11 cellular contexts compared by ENCODE assay signal in the genomic region with DNA sequence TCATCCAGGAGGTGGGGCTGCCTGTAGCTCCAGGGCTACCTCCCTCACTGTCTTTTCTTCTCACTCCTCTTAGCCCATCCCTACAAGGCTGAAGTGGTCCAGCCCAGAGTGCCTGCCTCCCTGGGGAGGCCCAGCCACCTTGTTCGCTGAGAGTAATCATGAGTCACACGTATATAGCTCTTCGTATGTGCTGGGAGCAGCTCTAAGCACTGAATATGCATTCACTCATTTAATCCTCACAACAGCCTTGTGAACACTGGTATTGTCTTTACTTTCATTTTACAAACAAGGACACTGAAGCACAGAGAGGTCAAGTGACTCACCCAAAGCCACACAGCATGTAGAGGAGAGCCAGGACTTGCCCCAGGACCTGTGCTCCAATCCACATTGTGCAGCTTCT. TPM values are rescaled to one million over a fixed set of nuclear protein-coding genes. Genes with fewer than 3 reads are reported as not detected.
DNase-seq lines count a peak whose midpoint lies in the region; ATAC-seq and TF ChIP-seq lines count a peak whose summit lies in the region.
"Had no signal": no experiment of that assay in that cellular context is flagged by ENCODE, and none has a peak within 500 bp of the region (broad histone marks: within the 10 kb centered on the region; RNA-seq: fewer than 3 reads in every experiment).

No MANE protein-coding gene starts in this region.

- peak overlapping the region; percentile 60 for H3K4me3 Mint-ChIP-seq in CD8-positive, alpha-beta T cell
- H3K4me3 Mint-ChIP-seq in activated T-helper 17 cell treated with anti-CD3 and anti-CD28 coated beads, Interleukin-2, amount 50 U/mL, for 72 hours, result peak overlapping the region; percentile 70

- H2BK5ac ChIP-seq in mesenchymal stem cell (ENCODE audit: low read depth, low read length, poor library complexity, severe bottlenecking), result no peak overlapping the region

- no peaks in the 10 kb centered on the region for H3K27me3 ChIP-seq in CD8-positive, alpha-beta T cell (ENCODE audit: insufficient read depth, low read length)
- peaks cover 57 to 80% of the 10 kb centered on the region in 2 experiments for H3K27me3 ChIP-seq in mesenchymal stem cell (ENCODE audit: control insufficient read depth in 1 of 2, insufficient read depth in 1 of 2, low read length in 2 of 2)

- H3K79me1 ChIP-seq in mesenchymal stem cell (replicated peaks; ENCODE audit: low read length, poor library complexity, severe bottlenecking), result no peaks in the 10 kb centered on the region

- H3K4me1 Mint-ChIP-seq in CD8-positive, alpha-beta T cell (ENCODE audit: low read depth), result peaks cover 76% of the 10 kb centered on the region
- H3K4me1 Mint-ChIP-seq in activated T-helper 17 cell treated with anti-CD3 and anti-CD28 coated beads, Interleukin-2, amount 50 U/mL, for 72 hours, result peaks cover 62% of the 10 kb centered on the region

- H3K4me3 ChIP-seq in CD8-positive, alpha-beta T cell (ENCODE audit: low read depth, low read length), result peak overlapping the region; percentile 11
- no peak overlapping the region for H3K4me3 ChIP-seq in NB4 (ENCODE audit: low read depth, low read length)
- H3K4me3 ChIP-seq in mesenchymal stem cell (ENCODE audit: insufficient read depth in 1 of 2, low read depth in 1 of 2, low read length in 2 of 2), result peak overlapping the region in 1 of 2 experiments; percentile 23
- H3K4me3 ChIP-seq: thoracic aorta had no signal

- H3K36me3 ChIP-seq in CD8-positive, alpha-beta T cell (ENCODE audit: insufficient read depth, low read length), result no peaks in the 10 kb centered on the region
- no peaks in the 10 kb centered on the region for H3K36me3 ChIP-seq in mesenchymal stem cell (ENCODE audit: control insufficient read depth in 1 of 2, insufficient read depth in 2 of 2, low read depth in 1 of 2, low read length in 2 of 2)
- H3K36me3 ChIP-seq: thoracic aorta had no signal

- H3K27ac ChIP-seq in CD8-positive, alpha-beta T cell (ENCODE audit: low read depth, low read length), result peak overlapping the region; percentile 80
- H3K27ac ChIP-seq in mesenchymal stem cell (ENCODE audit: low read length, poor library complexity, severe bottlenecking), result no peak overlapping the region
- H3K27ac ChIP-seq: HL-60, parathyroid adenoma, thoracic aorta had no signal

- H3K9me3 ChIP-seq in CD8-positive, alpha-beta T cell (ENCODE audit: low read length), result no peaks in the 10 kb centered on the region
- H3K9me3 ChIP-seq in mesenchymal stem cell (ENCODE audit: control insufficient read depth, low read length), result peaks cover 5% of the 10 kb centered on the region
- H3K9me3 ChIP-seq: thoracic aorta had no signal

- no peak overlapping the region for H3K14ac ChIP-seq in mesenchymal stem cell (ENCODE audit: low read length in 2 of 2)

- H3K36me3 Mint-ChIP-seq in CD8-positive, alpha-beta T cell, result peaks cover 7% of the 10 kb centered on the region
- no peaks in the 10 kb centered on the region for H3K36me3 Mint-ChIP-seq in activated T-helper 17 cell treated with anti-CD3 and anti-CD28 coated beads, Interleukin-2, amount 50 U/mL, for 72 hours (ENCODE audit: low read depth)

- H3K9ac ChIP-seq in mesenchymal stem cell (ENCODE audit: low read length), result no peak overlapping the region
- H3K9ac ChIP-seq: parathyroid adenoma had no signal

- no peak overlapping the region for H3K23ac ChIP-seq in mesenchymal stem cell (ENCODE audit: low read length in 2 of 2)

- H4K91ac ChIP-seq in mesenchymal stem cell (ENCODE audit: low read length), result no peak overlapping the region

- no peak overlapping the region for H2AFZ ChIP-seq in mesenchymal stem cell (ENCODE audit: low read depth, low read length)
- H2AFZ ChIP-seq: parathyroid adenoma had no signal

- peak in 3 of 7 experiments; percentile 32 to 49 (median 44) for DNase-seq in CD8-positive, alpha-beta T cell
- DNase-seq in NB4 (ENCODE audit: low read depth), result peak; percentile 67
- DNase-seq in mesenchymal stem cell, result peak; percentile 54
- DNase-seq in NCI-H2196 treated with DMSO at 0.1 percent for 48 hours (lab: John Stamatoyannopoulos, UW; ENCODE audit: unreplicated experiment), result no peak
- DNase-seq in occipital lobe (lab: John Stamatoyannopoulos, UW), result no peak
- no peak for DNase-seq in NCI-H1105 treated with DMSO at 0.1 percent for 48 hours (lab: John Stamatoyannopoulos, UW)

- TF ChIP-seq POLR2A in NB4 (IDR thresholded peaks at IDR 0.05; ENCODE audit: extremely low read depth, insufficient read length), result no peak

- CTCF ChIA-PET in CD8-positive, alpha-beta T cell (lab: Charles Lee), result interaction anchor here (2.6 kb wide), 1 partner anchor 10 kb away, joined by 11 read pairs; no protein-coding TSS in a partner anchor

- H2BK120ac ChIP-seq in mesenchymal stem cell (ENCODE audit: low read depth, low read length), result no peak overlapping the region

- no peaks in the 10 kb centered on the region for H3K27me3 Mint-ChIP-seq in CD8-positive, alpha-beta T cell (ENCODE audit: low read depth)
- H3K27me3 Mint-ChIP-seq in activated T-helper 17 cell treated with anti-CD3 and anti-CD28 coated beads, Interleukin-2, amount 50 U/mL, for 72 hours, result no peaks in the 10 kb centered on the region

- peak; percentile 5 for ATAC-seq in CD8-positive, alpha-beta T cell
- ATAC-seq in activated T-helper 17 cell treated with anti-CD3 and anti-CD28 coated beads, Interleukin-2, amount 50 U/mL, for 72 hours (replicated peaks), result peak; percentile 74
- ATAC-seq in HG03025 (IDR thresholded peaks at IDR 0.05; ENCODE audit: low FRiP score, unreplicated experiment), result no peak

- POLR2A ChIA-PET in CD8-positive, alpha-beta T cell (lab: Charles Lee), result interaction anchor here (9.8 kb wide), 1 partner anchor 10 kb away, joined by 207 read pairs; a partner anchor contains a TSS

- no peak overlapping the region for H2BK15ac ChIP-seq in mesenchymal stem cell (ENCODE audit: low read depth, poor library complexity, severe bottlenecking)

- H4K8ac ChIP-seq in mesenchymal stem cell (ENCODE audit: low read length), result no peak overlapping the region

- WGBS in mesenchymal stem cell, result 16% methylated on average over 3 of the region's 3 CpGs

- no peak overlapping the region for H3K4ac ChIP-seq in mesenchymal stem cell (ENCODE audit: low read depth in 1 of 2, low read length in 2 of 2)

- H2AK5ac ChIP-seq in mesenchymal stem cell (ENCODE audit: low read length, severe bottlenecking), result no peak overlapping the region

- peak overlapping the region; percentile 99 for H3K27ac Mint-ChIP-seq in CD8-positive, alpha-beta T cell
- peak overlapping the region; percentile 79 for H3K27ac Mint-ChIP-seq in activated T-helper 17 cell treated with anti-CD3 and anti-CD28 coated beads, Interleukin-2, amount 50 U/mL, for 72 hours

- peaks cover 74% of the 10 kb centered on the region for H3K4me1 ChIP-seq in CD8-positive, alpha-beta T cell (ENCODE audit: insufficient read depth, low read length)
- peaks cover 22% of the 10 kb centered on the region for H3K4me1 ChIP-seq in mesenchymal stem cell (ENCODE audit: control insufficient read depth, insufficient read depth, low read depth, low read length)

- intact Hi-C loops in CD8-positive, alpha-beta T cell (cut with DNase I, micrococcal nuclease), result loop anchor here in 1 of 2 experiments (10.0 kb wide), 1 partner anchor 340 kb away; a partner anchor contains a TSS

- no peaks in the 10 kb centered on the region for H3K9me3 Mint-ChIP-seq in CD8-positive, alpha-beta T cell
- peaks cover 4% of the 10 kb centered on the region for H3K9me3 Mint-ChIP-seq in activated T-helper 17 cell treated with anti-CD3 and anti-CD28 coated beads, Interleukin-2, amount 50 U/mL, for 72 hours

- no peak for TF ChIP-seq CTCF in CD8-positive, alpha-beta T cell (IDR thresholded peaks at IDR 0.05)
- TF ChIP-seq CTCF in NB4 (IDR thresholded peaks at IDR 0.05; ENCODE audit: low read depth, low read length), result no peak

- no peak overlapping the region for H3K4me2 ChIP-seq in mesenchymal stem cell (ENCODE audit: low read length, poor library complexity, severe bottlenecking)

- H3K18ac ChIP-seq in mesenchymal stem cell (ENCODE audit: low read depth in 1 of 2, low read length in 2 of 2), result no peak overlapping the region

- H2BK12ac ChIP-seq in mesenchymal stem cell (ENCODE audit: low read length in 2 of 2), result no peak overlapping the region

RNA-seq across cellular contexts. Expression of a gene that starts 14.7 kb away (rescaled TPM):
- 1 to 10 TPM; 5.4 to 6.2 TPM for total RNA-seq in CD8-positive, alpha-beta T cell
- 10 to 100 TPM; 39.2 to 78.5 TPM for total RNA-seq in activated T-helper 17 cell treated with anti-CD3 and anti-CD28 coated beads, Interleukin-2, amount 50 U/mL, for 72 hours
- 64.8 TPM for polyA plus RNA-seq in mesenchymal stem cell (2013, experiment 1 of 2)
- 62.8 TPM for polyA plus RNA-seq in mesenchymal stem cell (2013, experiment 2 of 2)
- total RNA-seq in occipital lobe, result 11.7 TPM

Comparison
In these comparisons a context has a peak if more than half of its experiments do, and no peak if none do; other contexts are left out.
1. DNase-seq: peak in NB4 (single experiment) and mesenchymal stem cell (single experiment); none in NCI-H2196 treated with DMSO at 0.1 percent for 48 hours (single experiment), occipital lobe (single experiment) and NCI-H1105 treated with DMSO at 0.1 percent for 48 hours (single experiment).